ENCODE assay signal across 8 cellular contexts in genomic region chr10:5814110-5815107, GRCh38. TPM values are rescaled to one million over a fixed set of nuclear protein-coding genes. Genes with fewer than 3 reads are reported as not detected.
DNase-seq lines count a peak whose midpoint lies in the region; ATAC-seq and TF ChIP-seq lines count a peak whose summit lies in the region.

No MANE protein-coding gene starts in this region.

- H3K79me2 ChIP-seq in SU-DHL-6 (ENCODE audit: insufficient read depth, low read length) = peaks cover 54% of the 10 kb centered on the region

- peaks cover 24% of the 10 kb centered on the region for H3K4me1 ChIP-seq in A673 (ENCODE audit: insufficient read depth, low read length, poor library complexity, severe bottlenecking)

- DNase-seq in A673 (ENCODE audit: low spot score) (peak; percentile 45), GM12864 (ENCODE audit: low read depth) (no peak), fibroblast of mammary gland (ENCODE audit: low read depth) (peak; percentile 67), renal cortical epithelial cell (ENCODE audit: low read depth) (peak; percentile 26), HuH-7.5 (ENCODE audit: low spot score) (no peak), putamen (ENCODE audit: low spot score) (no peak)

- TF ChIP-seq CTCF in A673 (conservative IDR thresholded peaks at IDR 0.05; ENCODE audit: low read depth, low read length) = no peak
- no peak for TF ChIP-seq CTCF in GM12864 (IDR thresholded peaks at IDR 0.05; ENCODE audit: low read depth, low read length, missing control alignments)
- no peak for TF ChIP-seq CTCF in SU-DHL-6 (IDR thresholded peaks at IDR 0.05; ENCODE audit: insufficient read depth, low read length, poor library complexity, severe bottlenecking)
- no peak for TF ChIP-seq CTCF in fibroblast of mammary gland (conservative IDR thresholded peaks at IDR 0.05; ENCODE audit: control insufficient read depth, insufficient read depth, low read depth, low read length)

- H3K27ac ChIP-seq in A673 (ENCODE audit: low read depth, low read length, poor library complexity, severe bottlenecking) (peak overlapping the region; percentile 98), SU-DHL-6 (ENCODE audit: low read depth, low read length) (peak overlapping the region; percentile 82)

- H4K20me1 ChIP-seq in SU-DHL-6 (ENCODE audit: low read depth, low read length) = peaks cover 25% of the 10 kb centered on the region

- H3K9me2 ChIP-seq in SU-DHL-6 (replicated peaks; ENCODE audit: insufficient read depth, low read length) = no peaks in the 10 kb centered on the region

- POLR2A ChIA-PET in A673 (lab: Charles Lee; ENCODE audit: low non-redundant PET) = interaction anchor here (0.6 kb wide), 2 partner anchors 74 to 907 kb away, joined by 3 read pairs; no protein-coding TSS in a partner anchor

- H3K4me3 ChIP-seq in A673 (ENCODE audit: low read depth, low read length, poor library complexity, severe bottlenecking) (peak overlapping the region; percentile 97), GM12864 (ENCODE audit: low read depth, low read length) (peak overlapping the region; percentile 82), SU-DHL-6 (ENCODE audit: insufficient read depth, low read length, poor library complexity, severe bottlenecking) (peak overlapping the region; percentile 82), fibroblast of mammary gland (ENCODE audit: control insufficient read depth, low read depth, low read length) (peak overlapping the region; percentile 64)

- H3K9ac ChIP-seq in SU-DHL-6 (ENCODE audit: low read length) = peak overlapping the region; percentile 100

- BruUV-seq in A673 (replicated peaks; lab: Mats Ljungman, UMichigan) = TSS peak; percentile 75

- ATAC-seq in HG03135 (IDR thresholded peaks at IDR 0.05; ENCODE audit: unreplicated experiment) = no peak

- H3K27me3 ChIP-seq in A673 (replicated peaks; ENCODE audit: insufficient read depth, low read depth, low read length, poor library complexity) (no peaks in the 10 kb centered on the region), SU-DHL-6 (ENCODE audit: low read length) (no peaks in the 10 kb centered on the region)

- H3K9me3 ChIP-seq in A673 (ENCODE audit: low read depth, low read length, poor library complexity, severe bottlenecking) (no peaks in the 10 kb centered on the region), SU-DHL-6 (ENCODE audit: insufficient read depth, low read length) (no peaks in the 10 kb centered on the region)

- no peak overlapping the region for H2AFZ ChIP-seq in SU-DHL-6 (ENCODE audit: low read depth, low read length, severe bottlenecking)

- CTCF ChIA-PET in A673 (lab: Charles Lee) = interaction anchor here (0.8 kb wide), 1 partner anchor 74 kb away, joined by 3 read pairs; no protein-coding TSS in a partner anchor

- H3F3A ChIP-seq in SU-DHL-6 (ENCODE audit: insufficient read depth) = peaks cover 32% of the 10 kb centered on the region

- intact Hi-C loops in A673 (cut with micrococcal nuclease; ENCODE audit: unreplicated experiment) = no loop called here

- H3K36me3 ChIP-seq in A673 (ENCODE audit: insufficient read depth, low read length, poor library complexity, severe bottlenecking) = no peaks in the 10 kb centered on the region
- H3K36me3 ChIP-seq in SU-DHL-6 (ENCODE audit: low read length) = peaks cover 4% of the 10 kb centered on the region; the same call in 1 of the 2 replicates

- H3K4me2 ChIP-seq in SU-DHL-6 (ENCODE audit: low read depth, low read length, poor library complexity, severe bottlenecking) = peak overlapping the region; percentile 83

RNA-seq across cellular contexts. Expression of gene GDI2, which starts 1.2 kb away (rescaled TPM):
- total RNA-seq in A673 (2021) (294 and 325 TPM in 2 replicates), renal cortical epithelial cell (411 and 630 TPM in 2 replicates)

Comparison
In these comparisons a context has a peak if more than half of its experiments do, and no peak if none do; other contexts are left out.
1. DNase-seq: peak in A673 (single experiment), fibroblast of mammary gland (single experiment) and renal cortical epithelial cell (single experiment); none in GM12864 (single experiment), HuH-7.5 (single experiment) and putamen (single experiment).
2. Peak in every context shown above with its lines, with median percentiles within 50 percentile points of each other: H3K4me3 ChIP-seq.